16 cellular contexts compared by ENCODE assay signal in genomic region chr2:99188357-99188756, GRCh38. TPM values are rescaled to one million over a fixed set of nuclear protein-coding genes. Genes with fewer than 3 reads are reported as not detected.
DNase-seq lines count a peak whose midpoint lies in the region; ATAC-seq and TF ChIP-seq lines count a peak whose summit lies in the region.
"Had no signal": no experiment of that assay in that cellular context is flagged by ENCODE, and none has a peak within 500 bp of the region (broad histone marks: within the 10 kb centered on the region; RNA-seq: fewer than 3 reads in every experiment).

No MANE protein-coding gene starts in this region.

- no peak overlapping the region for H3K27ac Mint-ChIP-seq in activated CD4-positive, alpha-beta T cell treated with anti-CD3 and anti-CD28 coated beads for 36 hours
- no peak overlapping the region for H3K27ac Mint-ChIP-seq in activated CD4-positive, alpha-beta T cell treated with anti-CD3 and anti-CD28 coated beads, Interleukin-2, amount 10 ng/mL, durations not matched to agents 7 days and 5 days
- H3K27ac Mint-ChIP-seq in activated T-cell treated with anti-CD3 and anti-CD28 coated beads, Interleukin-2, amount 50 U/mL, for 72 hours, result peak overlapping the region; percentile 84
- H3K27ac Mint-ChIP-seq in T-helper 17 cell (peak overlapping the region; percentile 70), nephron progenitor cell (peak overlapping the region; percentile 9)
- H3K27ac Mint-ChIP-seq: CD8-positive, alpha-beta T cell; GM23338 had no signal

- TF ChIP-seq CTCF in nephron progenitor cell (IDR thresholded peaks at IDR 0.05), result no peak

- no peak for DNase-seq in activated CD4-positive, alpha-beta T cell treated with anti-CD3 and anti-CD28 coated beads for 36 hours
- no peak for DNase-seq in activated CD4-positive, alpha-beta T cell treated with anti-CD3 and anti-CD28 coated beads, Interleukin-2, amount 10 ng/mL, durations not matched to agents 7 days and 5 days
- DNase-seq in activated T-cell treated with anti-CD3 and anti-CD28 coated beads, Interleukin-2, amount 50 U/mL, for 72 hours, result no peak
- no peak for DNase-seq in activated T-cell treated with anti-CD3 and anti-CD28 coated beads for 4 hours
- no peak for DNase-seq in T-helper 17 cell
- no peak for DNase-seq in nephron progenitor cell
- DNase-seq in activated CD8-positive, alpha-beta memory T cell treated with anti-CD3 and anti-CD28 coated beads for 24 hours, result no peak
- DNase-seq in activated CD8-positive, alpha-beta memory T cell treated with anti-CD3 and anti-CD28 coated beads, Interleukin-2, amount 50 U/mL, for 4 hours, result no peak
- DNase-seq: AML-193; Calu3; CD8-positive, alpha-beta T cell; DMS79 treated with DMSO at 0.1 percent for 48 hours; GF-D8; HCEC 1CT had no signal

- peaks cover 26% of the 10 kb centered on the region for H3K4me1 Mint-ChIP-seq in activated CD4-positive, alpha-beta T cell treated with anti-CD3 and anti-CD28 coated beads for 36 hours
- peaks cover 15% of the 10 kb centered on the region for H3K4me1 Mint-ChIP-seq in activated CD4-positive, alpha-beta T cell treated with anti-CD3 and anti-CD28 coated beads, Interleukin-2, amount 10 ng/mL, durations not matched to agents 7 days and 5 days
- H3K4me1 Mint-ChIP-seq in activated T-cell treated with anti-CD3 and anti-CD28 coated beads, Interleukin-2, amount 50 U/mL, for 72 hours (ENCODE audit: low read depth), result peaks cover 19% of the 10 kb centered on the region
- H3K4me1 Mint-ChIP-seq in T-helper 17 cell (peaks cover 17% of the 10 kb centered on the region), nephron progenitor cell (no peaks in the 10 kb centered on the region)
- H3K4me1 Mint-ChIP-seq: GM23338 had no signal

- no peaks in the 10 kb centered on the region for H3K27me3 Mint-ChIP-seq in activated CD4-positive, alpha-beta T cell treated with anti-CD3 and anti-CD28 coated beads for 36 hours
- no peaks in the 10 kb centered on the region for H3K27me3 Mint-ChIP-seq in activated CD4-positive, alpha-beta T cell treated with anti-CD3 and anti-CD28 coated beads, Interleukin-2, amount 10 ng/mL, durations not matched to agents 7 days and 5 days
- no peaks in the 10 kb centered on the region for H3K27me3 Mint-ChIP-seq in activated T-cell treated with anti-CD3 and anti-CD28 coated beads, Interleukin-2, amount 50 U/mL, for 72 hours (ENCODE audit: low read depth)
- H3K27me3 Mint-ChIP-seq in T-helper 17 cell (no peaks in the 10 kb centered on the region), nephron progenitor cell (ENCODE audit: low read depth, poor library complexity) (no peaks in the 10 kb centered on the region)

- peak; percentile 39 for ATAC-seq in activated CD4-positive, alpha-beta T cell treated with anti-CD3 and anti-CD28 coated beads for 36 hours
- ATAC-seq in activated T-cell treated with anti-CD3 and anti-CD28 coated beads, Interleukin-2, amount 50 U/mL, for 72 hours (replicated peaks in 1 of 2), result no peak
- ATAC-seq in T-helper 17 cell, result no peak
- ATAC-seq: A549; CD8-positive, alpha-beta T cell; GM23338 had no signal

- H3K4me3 Mint-ChIP-seq in activated CD4-positive, alpha-beta T cell treated with anti-CD3 and anti-CD28 coated beads for 36 hours, result no peak overlapping the region
- H3K4me3 Mint-ChIP-seq in activated CD4-positive, alpha-beta T cell treated with anti-CD3 and anti-CD28 coated beads, Interleukin-2, amount 10 ng/mL, durations not matched to agents 7 days and 5 days, result no peak overlapping the region
- peak overlapping the region in 1 of 2 donors; percentile 30 for H3K4me3 Mint-ChIP-seq in activated T-cell treated with anti-CD3 and anti-CD28 coated beads, Interleukin-2, amount 50 U/mL, for 72 hours
- H3K4me3 Mint-ChIP-seq in T-helper 17 cell (no peak overlapping the region), nephron progenitor cell (no peak overlapping the region)
- H3K4me3 Mint-ChIP-seq: CD8-positive, alpha-beta T cell; GM23338 had no signal

- intact Hi-C loops in activated CD4-positive, alpha-beta T cell treated with anti-CD3 and anti-CD28 coated beads for 36 hours (cut with DNase I, micrococcal nuclease), result no loop called here

- CTCF ChIA-PET in activated CD4-positive, alpha-beta T cell treated with anti-CD3 and anti-CD28 coated beads for 36 hours (lab: Charles Lee), result interaction anchor here (0.8 kb wide), 1 partner anchor 20 kb away, joined by 4 read pairs; no protein-coding TSS in a partner anchor
- CTCF ChIA-PET in activated CD4-positive, alpha-beta T cell treated with anti-CD3 and anti-CD28 coated beads, Interleukin-2, amount 10 ng/mL, durations not matched to agents 7 days and 5 days (lab: Charles Lee), result interaction anchor here (0.7 kb wide), 1 partner anchor 21 kb away, joined by 6 read pairs; no protein-coding TSS in a partner anchor

- POLR2A ChIA-PET in activated CD4-positive, alpha-beta T cell treated with anti-CD3 and anti-CD28 coated beads for 36 hours (lab: Charles Lee), result no interaction called here
- POLR2A ChIA-PET in activated CD4-positive, alpha-beta T cell treated with anti-CD3 and anti-CD28 coated beads, Interleukin-2, amount 10 ng/mL, durations not matched to agents 7 days and 5 days (lab: Charles Lee), result no interaction called here

- H3K36me3 Mint-ChIP-seq in activated CD4-positive, alpha-beta T cell treated with anti-CD3 and anti-CD28 coated beads for 36 hours (ENCODE audit: low read depth), result peaks cover 36% of the 10 kb centered on the region
- peaks cover 49% of the 10 kb centered on the region for H3K36me3 Mint-ChIP-seq in activated CD4-positive, alpha-beta T cell treated with anti-CD3 and anti-CD28 coated beads, Interleukin-2, amount 10 ng/mL, durations not matched to agents 7 days and 5 days (ENCODE audit: low read depth)
- H3K36me3 Mint-ChIP-seq in activated T-cell treated with anti-CD3 and anti-CD28 coated beads, Interleukin-2, amount 50 U/mL, for 72 hours (ENCODE audit: insufficient read depth in 2 of 2), result peaks cover 8 to 27% of the 10 kb centered on the region in 2 donors
- H3K36me3 Mint-ChIP-seq in T-helper 17 cell (ENCODE audit: low read depth) (peaks cover 6% of the 10 kb centered on the region), nephron progenitor cell (ENCODE audit: low read depth) (peaks cover 77% of the 10 kb centered on the region)

- no peaks in the 10 kb centered on the region for H3K9me3 Mint-ChIP-seq in activated CD4-positive, alpha-beta T cell treated with anti-CD3 and anti-CD28 coated beads for 36 hours (ENCODE audit: low read depth)
- H3K9me3 Mint-ChIP-seq in activated CD4-positive, alpha-beta T cell treated with anti-CD3 and anti-CD28 coated beads, Interleukin-2, amount 10 ng/mL, durations not matched to agents 7 days and 5 days, result peaks cover 2% of the 10 kb centered on the region
- H3K9me3 Mint-ChIP-seq in activated T-cell treated with anti-CD3 and anti-CD28 coated beads, Interleukin-2, amount 50 U/mL, for 72 hours, result peaks cover 0 to 2% of the 10 kb centered on the region in 2 donors
- H3K9me3 Mint-ChIP-seq in nephron progenitor cell, result peaks cover 4% of the 10 kb centered on the region
- H3K9me3 Mint-ChIP-seq: CD8-positive, alpha-beta T cell; GM23338 had no signal

- no peaks in the 10 kb centered on the region for H3K9me3 ChIP-seq in T-helper 17 cell (ENCODE audit: control insufficient read depth, low read length, poor library complexity, severe bottlenecking)
- H3K9me3 ChIP-seq: A549 had no signal

RNA-seq across cellular contexts. Expression of gene MRPL30, which starts 7.4 kb away (rescaled TPM):
- total RNA-seq in activated CD4-positive, alpha-beta T cell treated with anti-CD3 and anti-CD28 coated beads for 36 hours, result 10 to 100 TPM; 30.8 to 31.2 TPM
- 10 to 100 TPM; 22.6 to 23.9 TPM for total RNA-seq in activated CD4-positive, alpha-beta T cell treated with anti-CD3 and anti-CD28 coated beads, Interleukin-2, amount 10 ng/mL, durations not matched to agents 7 days and 5 days
- total RNA-seq in activated T-cell treated with anti-CD3 and anti-CD28 coated beads, Interleukin-2, amount 50 U/mL, for 72 hours, result 10 to 100 TPM; 32.7 to 41.8 TPM
- total RNA-seq in T-helper 17 cell, result 10 to 100 TPM; 14.1 to 14.2 TPM

RNA-seq across cellular contexts. Expression of gene MITD1, which starts 7.5 kb away (rescaled TPM):
- 10 to 100 TPM; 66.3 to 70.9 TPM for total RNA-seq in activated CD4-positive, alpha-beta T cell treated with anti-CD3 and anti-CD28 coated beads for 36 hours
- total RNA-seq in activated CD4-positive, alpha-beta T cell treated with anti-CD3 and anti-CD28 coated beads, Interleukin-2, amount 10 ng/mL, durations not matched to agents 7 days and 5 days, result 10 to 100 TPM; 59.2 to 68.0 TPM
- total RNA-seq in activated T-cell treated with anti-CD3 and anti-CD28 coated beads, Interleukin-2, amount 50 U/mL, for 72 hours, result 10 to 100 TPM; 68.1 to 85.1 TPM
- 10 to 100 TPM; 24.5 to 26.4 TPM for total RNA-seq in T-helper 17 cell

RNA-seq across cellular contexts. Expression of gene LIPT1, which starts 33.6 kb away (rescaled TPM):
- total RNA-seq in activated CD4-positive, alpha-beta T cell treated with anti-CD3 and anti-CD28 coated beads for 36 hours, result 1 to 10 TPM; 4.6 to 4.7 TPM
- 1 to 10 TPM; 8.5 to 9.9 TPM for total RNA-seq in activated CD4-positive, alpha-beta T cell treated with anti-CD3 and anti-CD28 coated beads, Interleukin-2, amount 10 ng/mL, durations not matched to agents 7 days and 5 days
- 1 to 10 TPM; 4.9 to 5.6 TPM for total RNA-seq in activated T-cell treated with anti-CD3 and anti-CD28 coated beads, Interleukin-2, amount 50 U/mL, for 72 hours
- 10 to 100 TPM in 1 of 2 donors, 1 to 10 TPM in 1; 9.7 to 11.0 TPM for total RNA-seq in T-helper 17 cell

RNA-seq across cellular contexts. Expression of gene TSGA10, which starts 33.6 kb away (rescaled TPM):
- total RNA-seq in activated CD4-positive, alpha-beta T cell treated with anti-CD3 and anti-CD28 coated beads for 36 hours, result 1 to 10 TPM; 6.4 to 9.4 TPM
- total RNA-seq in activated CD4-positive, alpha-beta T cell treated with anti-CD3 and anti-CD28 coated beads, Interleukin-2, amount 10 ng/mL, durations not matched to agents 7 days and 5 days, result 1 to 10 TPM; 6.6 to 8.1 TPM
- total RNA-seq in activated T-cell treated with anti-CD3 and anti-CD28 coated beads, Interleukin-2, amount 50 U/mL, for 72 hours, result 10 to 100 TPM; 14.4 to 14.5 TPM
- total RNA-seq in T-helper 17 cell, result 1 to 10 TPM; 7.7 to 8.3 TPM

RNA-seq across cellular contexts. Expression of gene C2orf15, which starts 46.9 kb away (rescaled TPM):
- total RNA-seq in activated CD4-positive, alpha-beta T cell treated with anti-CD3 and anti-CD28 coated beads for 36 hours, result 1 to 10 TPM in 1 of 2 experiments, under 1 TPM in 1; 0.87 to 1.1 TPM
- 1 to 10 TPM in 1 of 2 experiments, under 1 TPM in 1; 0.72 to 1.2 TPM for total RNA-seq in activated CD4-positive, alpha-beta T cell treated with anti-CD3 and anti-CD28 coated beads, Interleukin-2, amount 10 ng/mL, durations not matched to agents 7 days and 5 days
- total RNA-seq in activated T-cell treated with anti-CD3 and anti-CD28 coated beads, Interleukin-2, amount 50 U/mL, for 72 hours, result 1 to 10 TPM; 1.7 to 1.9 TPM
- total RNA-seq in T-helper 17 cell, result 1 to 10 TPM; 2.4 to 2.7 TPM

Comparison
In these comparisons a context has a peak if more than half of its experiments do, and no peak if none do; other contexts are left out.
1. H3K27ac Mint-ChIP-seq: peak in activated T-cell treated with anti-CD3 and anti-CD28 coated beads, Interleukin-2, amount 50 U/mL, for 72 hours (single experiment), T-helper 17 cell (single experiment) and nephron progenitor cell (single experiment); none in activated CD4-positive, alpha-beta T cell treated with anti-CD3 and anti-CD28 coated beads for 36 hours (single experiment) and activated CD4-positive, alpha-beta T cell treated with anti-CD3 and anti-CD28 coated beads, Interleukin-2, amount 10 ng/mL, durations not matched to agents 7 days and 5 days (single experiment).